In the genomic region with DNA sequence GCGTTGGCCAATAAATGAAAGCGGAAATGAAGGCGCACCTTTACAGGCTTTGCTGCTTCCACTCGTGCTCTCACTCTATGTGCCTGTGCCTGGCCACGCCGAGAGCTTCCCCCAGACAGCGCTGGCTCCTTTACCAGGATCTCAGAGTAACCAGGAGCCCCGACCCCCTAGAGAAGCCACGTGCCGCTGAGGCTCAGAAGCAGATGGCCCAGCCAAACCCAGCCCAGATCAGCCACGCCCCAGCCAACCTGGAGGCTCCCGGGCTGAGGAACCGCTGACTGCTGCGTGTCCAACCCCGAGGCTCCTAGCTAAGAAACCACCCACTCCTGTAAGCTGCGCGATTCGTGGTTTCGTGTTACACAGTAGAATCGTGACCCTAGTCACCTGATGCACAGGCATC, we compare ENCODE assay signal across 2 cellular contexts.
TF ChIP-seq lines count a peak whose summit lies in the region.

No MANE protein-coding gene starts in this region.

TF ChIP-seq in GM23338, 12 proteins besides CTCF, POLR2A, EP300 and RAD21 (continued from another document):
- TF ChIP-seq, protein P1, sequence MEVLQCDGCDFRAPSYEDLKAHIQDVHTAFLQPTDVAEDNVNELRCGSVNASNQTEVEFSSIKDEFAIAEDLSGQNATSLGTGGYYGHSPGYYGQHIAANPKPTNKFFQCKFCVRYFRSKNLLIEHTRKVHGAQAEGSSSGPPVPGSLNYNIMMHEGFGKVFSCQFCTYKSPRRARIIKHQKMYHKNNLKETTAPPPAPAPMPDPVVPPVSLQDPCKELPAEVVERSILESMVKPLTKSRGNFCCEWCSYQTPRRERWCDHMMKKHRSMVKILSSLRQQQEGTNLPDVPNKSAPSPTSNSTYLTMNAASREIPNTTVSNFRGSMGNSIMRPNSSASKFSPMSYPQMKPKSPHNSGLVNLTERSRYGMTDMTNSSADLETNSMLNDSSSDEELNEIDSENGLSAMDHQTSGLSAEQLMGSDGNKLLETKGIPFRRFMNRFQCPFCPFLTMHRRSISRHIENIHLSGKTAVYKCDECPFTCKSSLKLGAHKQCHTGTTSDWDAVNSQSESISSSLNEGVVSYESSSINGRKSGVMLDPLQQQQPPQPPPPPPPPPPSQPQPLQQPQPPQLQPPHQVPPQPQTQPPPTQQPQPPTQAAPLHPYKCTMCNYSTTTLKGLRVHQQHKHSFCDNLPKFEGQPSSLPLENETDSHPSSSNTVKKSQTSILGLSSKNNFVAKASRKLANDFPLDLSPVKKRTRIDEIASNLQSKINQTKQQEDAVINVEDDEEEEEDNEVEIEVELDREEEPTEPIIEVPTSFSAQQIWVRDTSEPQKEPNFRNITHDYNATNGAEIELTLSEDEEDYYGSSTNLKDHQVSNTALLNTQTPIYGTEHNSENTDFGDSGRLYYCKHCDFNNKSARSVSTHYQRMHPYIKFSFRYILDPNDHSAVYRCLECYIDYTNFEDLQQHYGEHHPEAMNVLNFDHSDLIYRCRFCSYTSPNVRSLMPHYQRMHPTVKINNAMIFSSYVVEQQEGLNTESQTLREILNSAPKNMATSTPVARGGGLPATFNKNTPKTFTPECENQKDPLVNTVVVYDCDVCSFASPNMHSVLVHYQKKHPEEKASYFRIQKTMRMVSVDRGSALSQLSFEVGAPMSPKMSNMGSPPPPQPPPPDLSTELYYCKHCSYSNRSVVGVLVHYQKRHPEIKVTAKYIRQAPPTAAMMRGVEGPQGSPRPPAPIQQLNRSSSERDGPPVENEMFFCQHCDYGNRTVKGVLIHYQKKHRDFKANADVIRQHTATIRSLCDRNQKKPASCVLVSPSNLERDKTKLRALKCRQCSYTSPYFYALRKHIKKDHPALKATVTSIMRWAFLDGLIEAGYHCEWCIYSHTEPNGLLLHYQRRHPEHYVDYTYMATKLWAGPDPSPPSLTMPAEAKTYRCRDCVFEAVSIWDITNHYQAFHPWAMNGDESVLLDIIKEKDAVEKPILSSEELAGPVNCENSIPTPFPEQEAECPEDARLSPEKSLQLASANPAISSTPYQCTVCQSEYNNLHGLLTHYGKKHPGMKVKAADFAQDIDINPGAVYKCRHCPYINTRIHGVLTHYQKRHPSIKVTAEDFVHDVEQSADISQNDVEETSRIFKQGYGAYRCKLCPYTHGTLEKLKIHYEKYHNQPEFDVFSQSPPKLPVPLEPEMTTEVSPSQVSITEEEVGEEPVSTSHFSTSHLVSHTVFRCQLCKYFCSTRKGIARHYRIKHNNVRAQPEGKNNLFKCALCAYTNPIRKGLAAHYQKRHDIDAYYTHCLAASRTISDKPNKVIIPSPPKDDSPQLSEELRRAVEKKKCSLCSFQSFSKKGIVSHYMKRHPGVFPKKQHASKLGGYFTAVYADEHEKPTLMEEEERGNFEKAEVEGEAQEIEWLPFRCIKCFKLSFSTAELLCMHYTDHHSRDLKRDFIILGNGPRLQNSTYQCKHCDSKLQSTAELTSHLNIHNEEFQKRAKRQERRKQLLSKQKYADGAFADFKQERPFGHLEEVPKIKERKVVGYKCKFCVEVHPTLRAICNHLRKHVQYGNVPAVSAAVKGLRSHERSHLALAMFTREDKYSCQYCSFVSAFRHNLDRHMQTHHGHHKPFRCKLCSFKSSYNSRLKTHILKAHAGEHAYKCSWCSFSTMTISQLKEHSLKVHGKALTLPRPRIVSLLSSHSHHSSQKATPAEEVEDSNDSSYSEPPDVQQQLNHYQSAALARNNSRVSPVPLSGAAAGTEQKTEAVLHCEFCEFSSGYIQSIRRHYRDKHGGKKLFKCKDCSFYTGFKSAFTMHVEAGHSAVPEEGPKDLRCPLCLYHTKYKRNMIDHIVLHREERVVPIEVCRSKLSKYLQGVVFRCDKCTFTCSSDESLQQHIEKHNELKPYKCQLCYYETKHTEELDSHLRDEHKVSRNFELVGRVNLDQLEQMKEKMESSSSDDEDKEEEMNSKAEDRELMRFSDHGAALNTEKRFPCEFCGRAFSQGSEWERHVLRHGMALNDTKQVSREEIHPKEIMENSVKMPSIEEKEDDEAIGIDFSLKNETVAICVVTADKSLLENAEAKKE (CRISPR knock-in tag; IDR thresholded peaks at IDR 0.05) = no peak
- TF ChIP-seq CREB1 (CRISPR knock-in tag; IDR thresholded peaks at IDR 0.05; ENCODE audit: low read depth) = no peak
TF ChIP-seq in GM23338: peak in this region for 0.

TF ChIP-seq in WTC11, 78 proteins besides CTCF, POLR2A, EP300 and RAD21 (continued from another document):
- TF ChIP-seq, protein P2, sequence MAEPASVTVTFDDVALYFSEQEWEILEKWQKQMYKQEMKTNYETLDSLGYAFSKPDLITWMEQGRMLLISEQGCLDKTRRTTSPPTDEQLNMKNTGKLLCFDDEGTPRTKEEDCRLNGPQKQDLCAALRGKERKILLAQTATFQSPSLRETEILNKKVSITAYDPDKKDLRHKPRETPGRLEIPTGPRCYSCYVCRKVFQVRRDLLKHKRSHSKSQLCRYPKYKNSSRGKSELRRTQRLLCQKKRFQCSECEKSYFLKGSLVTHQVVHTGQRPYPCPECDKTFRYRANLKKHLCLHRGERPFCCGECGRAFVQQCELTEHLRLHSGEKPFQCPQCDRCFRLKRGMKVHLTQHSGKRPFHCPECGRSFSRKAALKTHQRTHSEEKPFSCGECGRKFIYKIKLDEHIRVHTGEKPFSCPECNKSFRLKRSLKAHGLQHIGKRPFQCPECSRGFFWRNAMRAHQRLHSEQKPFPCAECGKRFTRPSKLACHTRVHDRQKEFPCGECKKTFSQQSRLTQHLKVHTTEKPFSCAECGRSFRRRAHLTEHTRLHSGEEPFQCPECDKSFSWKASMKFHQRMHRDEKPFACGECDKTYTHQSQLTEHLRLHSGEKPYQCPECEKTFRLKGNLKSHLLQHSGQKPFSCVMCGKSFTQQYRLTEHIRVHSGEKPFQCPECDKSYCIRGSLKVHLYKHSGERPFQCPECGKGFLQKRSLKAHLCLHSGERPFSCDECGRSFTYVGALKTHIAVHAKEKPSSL (CRISPR knock-in tag; conservative IDR thresholded peaks at IDR 0.05) = no peak
- no peak for TF ChIP-seq TP53 (CRISPR knock-in tag; IDR thresholded peaks at IDR 0.05)
- no peak for TF ChIP-seq GTF2I (CRISPR knock-in tag; conservative IDR thresholded peaks at IDR 0.05)
- TF ChIP-seq IRF2 (CRISPR knock-in tag; IDR thresholded peaks at IDR 0.05; ENCODE audit: borderline replicate concordance, low read depth) = no peak
- TF ChIP-seq, protein P3, sequence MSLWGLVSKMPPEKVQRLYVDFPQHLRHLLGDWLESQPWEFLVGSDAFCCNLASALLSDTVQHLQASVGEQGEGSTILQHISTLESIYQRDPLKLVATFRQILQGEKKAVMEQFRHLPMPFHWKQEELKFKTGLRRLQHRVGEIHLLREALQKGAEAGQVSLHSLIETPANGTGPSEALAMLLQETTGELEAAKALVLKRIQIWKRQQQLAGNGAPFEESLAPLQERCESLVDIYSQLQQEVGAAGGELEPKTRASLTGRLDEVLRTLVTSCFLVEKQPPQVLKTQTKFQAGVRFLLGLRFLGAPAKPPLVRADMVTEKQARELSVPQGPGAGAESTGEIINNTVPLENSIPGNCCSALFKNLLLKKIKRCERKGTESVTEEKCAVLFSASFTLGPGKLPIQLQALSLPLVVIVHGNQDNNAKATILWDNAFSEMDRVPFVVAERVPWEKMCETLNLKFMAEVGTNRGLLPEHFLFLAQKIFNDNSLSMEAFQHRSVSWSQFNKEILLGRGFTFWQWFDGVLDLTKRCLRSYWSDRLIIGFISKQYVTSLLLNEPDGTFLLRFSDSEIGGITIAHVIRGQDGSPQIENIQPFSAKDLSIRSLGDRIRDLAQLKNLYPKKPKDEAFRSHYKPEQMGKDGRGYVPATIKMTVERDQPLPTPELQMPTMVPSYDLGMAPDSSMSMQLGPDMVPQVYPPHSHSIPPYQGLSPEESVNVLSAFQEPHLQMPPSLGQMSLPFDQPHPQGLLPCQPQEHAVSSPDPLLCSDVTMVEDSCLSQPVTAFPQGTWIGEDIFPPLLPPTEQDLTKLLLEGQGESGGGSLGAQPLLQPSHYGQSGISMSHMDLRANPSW (CRISPR knock-in tag; conservative IDR thresholded peaks at IDR 0.05; ENCODE audit: low read depth) = no peak
- TF ChIP-seq HMGA2 (CRISPR knock-in tag; IDR thresholded peaks at IDR 0.05) = no peak
- TF ChIP-seq, protein P4, sequence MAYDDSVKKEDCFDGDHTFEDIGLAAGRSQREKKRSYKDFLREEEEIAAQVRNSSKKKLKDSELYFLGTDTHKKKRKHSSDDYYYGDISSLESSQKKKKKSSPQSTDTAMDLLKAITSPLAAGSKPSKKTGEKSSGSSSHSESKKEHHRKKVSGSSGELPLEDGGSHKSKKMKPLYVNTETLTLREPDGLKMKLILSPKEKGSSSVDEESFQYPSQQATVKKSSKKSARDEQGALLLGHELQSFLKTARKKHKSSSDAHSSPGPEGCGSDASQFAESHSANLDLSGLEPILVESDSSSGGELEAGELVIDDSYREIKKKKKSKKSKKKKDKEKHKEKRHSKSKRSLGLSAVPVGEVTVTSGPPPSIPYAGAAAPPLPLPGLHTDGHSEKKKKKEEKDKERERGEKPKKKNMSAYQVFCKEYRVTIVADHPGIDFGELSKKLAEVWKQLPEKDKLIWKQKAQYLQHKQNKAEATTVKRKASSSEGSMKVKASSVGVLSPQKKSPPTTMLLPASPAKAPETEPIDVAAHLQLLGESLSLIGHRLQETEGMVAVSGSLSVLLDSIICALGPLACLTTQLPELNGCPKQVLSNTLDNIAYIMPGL (CRISPR knock-in tag; IDR thresholded peaks at IDR 0.05) = no peak
- TF ChIP-seq, protein P5, sequence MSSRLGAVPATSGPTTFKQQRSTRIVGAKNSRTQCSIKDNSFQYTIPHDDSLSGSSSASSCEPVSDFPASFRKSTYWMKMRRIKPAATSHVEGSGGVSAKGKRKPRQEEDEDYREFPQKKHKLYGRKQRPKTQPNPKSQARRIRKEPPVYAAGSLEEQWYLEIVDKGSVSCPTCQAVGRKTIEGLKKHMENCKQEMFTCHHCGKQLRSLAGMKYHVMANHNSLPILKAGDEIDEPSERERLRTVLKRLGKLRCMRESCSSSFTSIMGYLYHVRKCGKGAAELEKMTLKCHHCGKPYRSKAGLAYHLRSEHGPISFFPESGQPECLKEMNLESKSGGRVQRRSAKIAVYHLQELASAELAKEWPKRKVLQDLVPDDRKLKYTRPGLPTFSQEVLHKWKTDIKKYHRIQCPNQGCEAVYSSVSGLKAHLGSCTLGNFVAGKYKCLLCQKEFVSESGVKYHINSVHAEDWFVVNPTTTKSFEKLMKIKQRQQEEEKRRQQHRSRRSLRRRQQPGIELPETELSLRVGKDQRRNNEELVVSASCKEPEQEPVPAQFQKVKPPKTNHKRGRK (CRISPR knock-in tag; IDR thresholded peaks at IDR 0.05; ENCODE audit: borderline replicate concordance) = no peak
- TF ChIP-seq, protein P6, sequence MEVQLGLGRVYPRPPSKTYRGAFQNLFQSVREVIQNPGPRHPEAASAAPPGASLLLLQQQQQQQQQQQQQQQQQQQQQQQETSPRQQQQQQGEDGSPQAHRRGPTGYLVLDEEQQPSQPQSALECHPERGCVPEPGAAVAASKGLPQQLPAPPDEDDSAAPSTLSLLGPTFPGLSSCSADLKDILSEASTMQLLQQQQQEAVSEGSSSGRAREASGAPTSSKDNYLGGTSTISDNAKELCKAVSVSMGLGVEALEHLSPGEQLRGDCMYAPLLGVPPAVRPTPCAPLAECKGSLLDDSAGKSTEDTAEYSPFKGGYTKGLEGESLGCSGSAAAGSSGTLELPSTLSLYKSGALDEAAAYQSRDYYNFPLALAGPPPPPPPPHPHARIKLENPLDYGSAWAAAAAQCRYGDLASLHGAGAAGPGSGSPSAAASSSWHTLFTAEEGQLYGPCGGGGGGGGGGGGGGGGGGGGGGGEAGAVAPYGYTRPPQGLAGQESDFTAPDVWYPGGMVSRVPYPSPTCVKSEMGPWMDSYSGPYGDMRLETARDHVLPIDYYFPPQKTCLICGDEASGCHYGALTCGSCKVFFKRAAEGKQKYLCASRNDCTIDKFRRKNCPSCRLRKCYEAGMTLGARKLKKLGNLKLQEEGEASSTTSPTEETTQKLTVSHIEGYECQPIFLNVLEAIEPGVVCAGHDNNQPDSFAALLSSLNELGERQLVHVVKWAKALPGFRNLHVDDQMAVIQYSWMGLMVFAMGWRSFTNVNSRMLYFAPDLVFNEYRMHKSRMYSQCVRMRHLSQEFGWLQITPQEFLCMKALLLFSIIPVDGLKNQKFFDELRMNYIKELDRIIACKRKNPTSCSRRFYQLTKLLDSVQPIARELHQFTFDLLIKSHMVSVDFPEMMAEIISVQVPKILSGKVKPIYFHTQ (CRISPR knock-in tag; IDR thresholded peaks at IDR 0.05) = no peak
- no peak for TF ChIP-seq RELA (CRISPR knock-in tag; IDR thresholded peaks at IDR 0.05; ENCODE audit: borderline replicate concordance)
